ENCODE assay signal across 1 cellular context in genomic region chr3:124700880-124701684, GRCh38.
TF ChIP-seq lines count a peak whose summit lies in the region.

No MANE protein-coding gene starts in this region.

TF ChIP-seq in HepG2, 621 proteins besides CTCF, POLR2A, EP300 and RAD21 (continued from another document and continues in another):
- TF ChIP-seq ZNF280D (CRISPR knock-in tag; IDR thresholded peaks at IDR 0.05) (no peak), ZNF3 (CRISPR knock-in tag; IDR thresholded peaks at IDR 0.05) (peak; percentile 21; the same call in 1 of the 2 replicates), BRD4 (CRISPR knock-in tag; IDR thresholded peaks at IDR 0.05) (peak; percentile 43; the same call in 1 of the 2 replicates), ZNF605 (CRISPR knock-in tag; IDR thresholded peaks at IDR 0.05) (peak; percentile 79; the same call in 1 of the 2 replicates), NAIF1 (CRISPR knock-in tag; IDR thresholded peaks at IDR 0.05; ENCODE audit: borderline replicate concordance) (no peak), ZNF512 (CRISPR knock-in tag; IDR thresholded peaks at IDR 0.05) (0 out of 2 replicates have a peak, but pooled peaks have one; percentile 37), ZC3H4 (CRISPR knock-in tag; IDR thresholded peaks at IDR 0.05; ENCODE audit: borderline replicate concordance) (0 out of 2 replicates have a peak, but pooled peaks have one; percentile 44), FLYWCH1 (CRISPR knock-in tag; IDR thresholded peaks at IDR 0.05) (no peak), ZNF451 (CRISPR knock-in tag; IDR thresholded peaks at IDR 0.05) (peak; percentile 48; the same call in 1 of the 2 replicates), CBX2 (IDR thresholded peaks at IDR 0.05; ENCODE audit: low read depth, low read length) (no peak), CBX2 (CRISPR knock-in tag; IDR thresholded peaks at IDR 0.05; ENCODE audit: low read depth) (no peak), NKX3-1 (CRISPR knock-in tag; IDR thresholded peaks at IDR 0.05) (no peak), ATF5 (CRISPR knock-in tag; IDR thresholded peaks at IDR 0.05; ENCODE audit: low read depth) (no peak), HIC2 (CRISPR knock-in tag; IDR thresholded peaks at IDR 0.05; ENCODE audit: low read depth) (no peak), ZNF33B (CRISPR knock-in tag; IDR thresholded peaks at IDR 0.05) (peak; percentile 85), MATR3 (CRISPR knock-in tag; IDR thresholded peaks at IDR 0.05) (no peak), HES4 (CRISPR knock-in tag; IDR thresholded peaks at IDR 0.05; ENCODE audit: borderline replicate concordance) (no peak), PITX1 (CRISPR knock-in tag; IDR thresholded peaks at IDR 0.05) (peak; percentile 89), ZNF224 (CRISPR knock-in tag; IDR thresholded peaks at IDR 0.05) (no peak), MXD1 (CRISPR knock-in tag; IDR thresholded peaks at IDR 0.05) (0 out of 2 replicates have a peak, but pooled peaks have one; percentile 37), XRCC5 (optimal IDR thresholded peaks at IDR 0.05; ENCODE audit: low read length) (peak; percentile 80), HCFC1 (IDR thresholded peaks at IDR 0.05; ENCODE audit: low read depth, low read length) (no peak), CHD4 (IDR thresholded peaks at IDR 0.05; ENCODE audit: borderline replicate concordance, low read length) (no peak), POGK (CRISPR knock-in tag; conservative IDR thresholded peaks at IDR 0.05) (0 out of 2 replicates have a peak, but pooled peaks have one; percentile 23), ZNF382 (CRISPR knock-in tag; IDR thresholded peaks at IDR 0.05; ENCODE audit: borderline replicate concordance) (no peak), ZFX (CRISPR knock-in tag; IDR thresholded peaks at IDR 0.05; ENCODE audit: low read depth) (peak; percentile 40; the same call in 1 of the 2 replicates), ZFP37 (CRISPR knock-in tag; IDR thresholded peaks at IDR 0.05; ENCODE audit: borderline replicate concordance) (no peak), SMAD1 (CRISPR knock-in tag; IDR thresholded peaks at IDR 0.05; ENCODE audit: borderline replicate concordance, low read depth) (no peak), KDM3A (CRISPR knock-in tag; IDR thresholded peaks at IDR 0.05; ENCODE audit: low read depth) (peak; percentile 87; the same call in 1 of the 2 replicates), ZFP41 (CRISPR knock-in tag; IDR thresholded peaks at IDR 0.05; ENCODE audit: borderline replicate concordance) (no peak), SMAD9 (CRISPR knock-in tag; IDR thresholded peaks at IDR 0.05) (no peak), FOXC1 (CRISPR knock-in tag; IDR thresholded peaks at IDR 0.05; ENCODE audit: borderline replicate concordance) (0 out of 2 replicates have a peak, but pooled peaks have one; percentile 57), ZHX1 (CRISPR knock-in tag; IDR thresholded peaks at IDR 0.05; ENCODE audit: low read depth) (peak; percentile 63; the same call in 1 of the 2 replicates)
- TF ChIP-seq, protein P1, sequence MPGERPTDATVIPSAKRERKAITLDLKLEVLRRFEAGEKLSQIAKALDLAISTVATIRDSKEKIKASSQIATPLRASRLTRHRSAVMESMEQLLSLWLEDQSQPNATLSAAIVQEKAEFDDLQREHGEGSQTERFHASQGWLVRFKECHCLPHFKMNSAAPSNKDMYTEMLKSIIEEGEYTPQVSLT (CRISPR knock-in tag; IDR thresholded peaks at IDR 0.05; ENCODE audit: borderline replicate concordance, low read depth), result no peak
- TF ChIP-seq, protein P2, sequence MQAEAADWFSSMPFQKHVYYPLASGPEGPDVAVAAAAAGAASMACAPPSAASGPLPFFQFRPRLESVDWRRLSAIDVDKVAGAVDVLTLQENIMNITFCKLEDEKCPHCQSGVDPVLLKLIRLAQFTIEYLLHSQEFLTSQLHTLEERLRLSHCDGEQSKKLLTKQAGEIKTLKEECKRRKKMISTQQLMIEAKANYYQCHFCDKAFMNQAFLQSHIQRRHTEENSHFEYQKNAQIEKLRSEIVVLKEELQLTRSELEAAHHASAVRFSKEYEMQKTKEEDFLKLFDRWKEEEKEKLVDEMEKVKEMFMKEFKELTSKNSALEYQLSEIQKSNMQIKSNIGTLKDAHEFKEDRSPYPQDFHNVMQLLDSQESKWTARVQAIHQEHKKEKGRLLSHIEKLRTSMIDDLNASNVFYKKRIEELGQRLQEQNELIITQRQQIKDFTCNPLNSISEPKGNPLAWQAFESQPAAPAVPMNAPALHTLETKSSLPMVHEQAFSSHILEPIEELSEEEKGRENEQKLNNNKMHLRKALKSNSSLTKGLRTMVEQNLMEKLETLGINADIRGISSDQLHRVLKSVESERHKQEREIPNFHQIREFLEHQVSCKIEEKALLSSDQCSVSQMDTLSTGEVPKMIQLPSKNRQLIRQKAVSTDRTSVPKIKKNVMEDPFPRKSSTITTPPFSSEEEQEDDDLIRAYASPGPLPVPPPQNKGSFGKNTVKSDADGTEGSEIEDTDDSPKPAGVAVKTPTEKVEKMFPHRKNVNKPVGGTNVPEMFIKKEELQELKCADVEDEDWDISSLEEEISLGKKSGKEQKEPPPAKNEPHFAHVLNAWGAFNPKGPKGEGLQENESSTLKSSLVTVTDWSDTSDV (CRISPR knock-in tag; IDR thresholded peaks at IDR 0.05), result no peak; the same call in 1 of the 2 replicates
- TF ChIP-seq, protein P3, sequence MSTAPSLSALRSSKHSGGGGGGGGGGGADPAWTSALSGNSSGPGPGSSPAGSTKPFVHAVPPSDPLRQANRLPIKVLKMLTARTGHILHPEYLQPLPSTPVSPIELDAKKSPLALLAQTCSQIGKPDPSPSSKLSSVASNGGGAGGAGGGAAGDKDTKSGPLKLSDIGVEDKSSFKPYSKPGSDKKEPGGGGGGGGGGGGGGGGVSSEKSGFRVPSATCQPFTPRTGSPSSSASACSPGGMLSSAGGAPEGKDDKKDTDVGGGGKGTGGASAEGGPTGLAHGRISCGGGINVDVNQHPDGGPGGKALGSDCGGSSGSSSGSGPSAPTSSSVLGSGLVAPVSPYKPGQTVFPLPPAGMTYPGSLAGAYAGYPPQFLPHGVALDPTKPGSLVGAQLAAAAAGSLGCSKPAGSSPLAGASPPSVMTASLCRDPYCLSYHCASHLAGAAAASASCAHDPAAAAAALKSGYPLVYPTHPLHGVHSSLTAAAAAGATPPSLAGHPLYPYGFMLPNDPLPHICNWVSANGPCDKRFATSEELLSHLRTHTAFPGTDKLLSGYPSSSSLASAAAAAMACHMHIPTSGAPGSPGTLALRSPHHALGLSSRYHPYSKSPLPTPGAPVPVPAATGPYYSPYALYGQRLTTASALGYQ (CRISPR knock-in tag; IDR thresholded peaks at IDR 0.05), result no peak
- TF ChIP-seq, protein P4, sequence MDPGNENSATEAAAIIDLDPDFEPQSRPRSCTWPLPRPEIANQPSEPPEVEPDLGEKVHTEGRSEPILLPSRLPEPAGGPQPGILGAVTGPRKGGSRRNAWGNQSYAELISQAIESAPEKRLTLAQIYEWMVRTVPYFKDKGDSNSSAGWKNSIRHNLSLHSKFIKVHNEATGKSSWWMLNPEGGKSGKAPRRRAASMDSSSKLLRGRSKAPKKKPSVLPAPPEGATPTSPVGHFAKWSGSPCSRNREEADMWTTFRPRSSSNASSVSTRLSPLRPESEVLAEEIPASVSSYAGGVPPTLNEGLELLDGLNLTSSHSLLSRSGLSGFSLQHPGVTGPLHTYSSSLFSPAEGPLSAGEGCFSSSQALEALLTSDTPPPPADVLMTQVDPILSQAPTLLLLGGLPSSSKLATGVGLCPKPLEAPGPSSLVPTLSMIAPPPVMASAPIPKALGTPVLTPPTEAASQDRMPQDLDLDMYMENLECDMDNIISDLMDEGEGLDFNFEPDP (CRISPR knock-in tag; conservative IDR thresholded peaks at IDR 0.05), result no peak
